3 cellular contexts compared by ENCODE assay signal in the genomic region with DNA sequence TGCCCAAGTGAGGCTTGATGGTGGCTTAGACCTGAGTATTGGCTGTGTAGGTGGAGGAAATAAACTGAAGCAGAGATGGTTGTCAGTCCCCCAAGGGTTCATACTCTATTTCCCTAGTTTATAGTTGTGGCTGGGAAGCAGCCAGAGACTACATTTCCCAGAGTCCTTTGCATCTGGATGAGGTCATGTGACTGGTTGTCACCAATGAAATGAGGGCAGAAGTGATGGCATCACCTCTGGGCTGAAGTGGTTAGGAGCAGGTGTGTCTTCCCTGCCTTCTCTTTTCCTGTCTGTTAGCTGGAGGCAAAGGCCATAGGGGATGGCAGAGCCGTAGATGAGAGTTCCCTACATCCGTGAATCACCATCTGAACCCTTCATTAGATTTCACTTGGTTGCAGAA.
TF ChIP-seq lines count a peak whose summit lies in the region.

No MANE protein-coding gene starts in this region.

TF ChIP-seq in SK-N-SH, 30 proteins besides CTCF, POLR2A, EP300 and RAD21:
- TF ChIP-seq POLR2AphosphoS5 (IDR thresholded peaks at IDR 0.05; ENCODE audit: low read depth, low read length) (no peak), MXI1 (IDR thresholded peaks at IDR 0.05; ENCODE audit: low read depth, low read length) (no peak)
- TF ChIP-seq, protein P1, sequence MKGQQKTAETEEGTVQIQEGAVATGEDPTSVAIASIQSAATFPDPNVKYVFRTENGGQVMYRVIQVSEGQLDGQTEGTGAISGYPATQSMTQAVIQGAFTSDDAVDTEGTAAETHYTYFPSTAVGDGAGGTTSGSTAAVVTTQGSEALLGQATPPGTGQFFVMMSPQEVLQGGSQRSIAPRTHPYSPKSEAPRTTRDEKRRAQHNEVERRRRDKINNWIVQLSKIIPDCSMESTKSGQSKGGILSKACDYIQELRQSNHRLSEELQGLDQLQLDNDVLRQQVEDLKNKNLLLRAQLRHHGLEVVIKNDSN (IDR thresholded peaks at IDR 0.05; ENCODE audit: borderline replicate concordance, low read depth), result peak; percentile 50; the same call in 1 of the 2 replicates

TF ChIP-seq in SK-N-SH treated with all-trans-retinoic acid at 6 μM for 48 hours, 23 proteins besides CTCF, POLR2A, EP300 and RAD21:
- TF ChIP-seq ZNF565 (CRISPR knock-in tag; conservative IDR thresholded peaks at IDR 0.05; ENCODE audit: low read depth), result no peak
- TF ChIP-seq ZNF70 (CRISPR knock-in tag; IDR thresholded peaks at IDR 0.05), result no peak
- TF ChIP-seq OSR1 (CRISPR knock-in tag; IDR thresholded peaks at IDR 0.05), result no peak
- TF ChIP-seq ARNTL (CRISPR knock-in tag; IDR thresholded peaks at IDR 0.05; ENCODE audit: borderline replicate concordance, low read depth), result no peak
- TF ChIP-seq GLIS3 (CRISPR knock-in tag; IDR thresholded peaks at IDR 0.05), result no peak
- no peak for TF ChIP-seq ISL1 (CRISPR knock-in tag; IDR thresholded peaks at IDR 0.05)
- TF ChIP-seq ZFP3 (CRISPR knock-in tag; IDR thresholded peaks at IDR 0.05), result no peak
- TF ChIP-seq, protein P2, sequence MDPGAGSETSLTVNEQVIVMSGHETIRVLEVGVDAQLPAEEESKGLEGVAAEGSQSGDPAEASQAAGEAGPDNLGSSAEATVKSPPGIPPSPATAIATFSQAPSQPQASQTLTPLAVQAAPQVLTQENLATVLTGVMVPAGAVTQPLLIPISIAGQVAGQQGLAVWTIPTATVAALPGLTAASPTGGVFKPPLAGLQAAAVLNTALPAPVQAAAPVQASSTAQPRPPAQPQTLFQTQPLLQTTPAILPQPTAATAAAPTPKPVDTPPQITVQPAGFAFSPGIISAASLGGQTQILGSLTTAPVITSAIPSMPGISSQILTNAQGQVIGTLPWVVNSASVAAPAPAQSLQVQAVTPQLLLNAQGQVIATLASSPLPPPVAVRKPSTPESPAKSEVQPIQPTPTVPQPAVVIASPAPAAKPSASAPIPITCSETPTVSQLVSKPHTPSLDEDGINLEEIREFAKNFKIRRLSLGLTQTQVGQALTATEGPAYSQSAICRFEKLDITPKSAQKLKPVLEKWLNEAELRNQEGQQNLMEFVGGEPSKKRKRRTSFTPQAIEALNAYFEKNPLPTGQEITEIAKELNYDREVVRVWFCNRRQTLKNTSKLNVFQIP (CRISPR knock-in tag; IDR thresholded peaks at IDR 0.05; ENCODE audit: borderline replicate concordance, low read depth), result no peak
- no peak for TF ChIP-seq RARB (CRISPR knock-in tag; IDR thresholded peaks at IDR 0.05)
- TF ChIP-seq ZNF8 (CRISPR knock-in tag; IDR thresholded peaks at IDR 0.05), result no peak
- no peak for TF ChIP-seq TCF4 (CRISPR knock-in tag; IDR thresholded peaks at IDR 0.05; ENCODE audit: borderline replicate concordance)
- TF ChIP-seq, protein P3, sequence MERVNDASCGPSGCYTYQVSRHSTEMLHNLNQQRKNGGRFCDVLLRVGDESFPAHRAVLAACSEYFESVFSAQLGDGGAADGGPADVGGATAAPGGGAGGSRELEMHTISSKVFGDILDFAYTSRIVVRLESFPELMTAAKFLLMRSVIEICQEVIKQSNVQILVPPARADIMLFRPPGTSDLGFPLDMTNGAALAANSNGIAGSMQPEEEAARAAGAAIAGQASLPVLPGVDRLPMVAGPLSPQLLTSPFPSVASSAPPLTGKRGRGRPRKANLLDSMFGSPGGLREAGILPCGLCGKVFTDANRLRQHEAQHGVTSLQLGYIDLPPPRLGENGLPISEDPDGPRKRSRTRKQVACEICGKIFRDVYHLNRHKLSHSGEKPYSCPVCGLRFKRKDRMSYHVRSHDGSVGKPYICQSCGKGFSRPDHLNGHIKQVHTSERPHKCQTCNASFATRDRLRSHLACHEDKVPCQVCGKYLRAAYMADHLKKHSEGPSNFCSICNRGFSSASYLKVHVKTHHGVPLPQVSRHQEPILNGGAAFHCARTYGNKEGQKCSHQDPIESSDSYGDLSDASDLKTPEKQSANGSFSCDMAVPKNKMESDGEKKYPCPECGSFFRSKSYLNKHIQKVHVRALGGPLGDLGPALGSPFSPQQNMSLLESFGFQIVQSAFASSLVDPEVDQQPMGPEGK (CRISPR knock-in tag; IDR thresholded peaks at IDR 0.05; ENCODE audit: borderline replicate concordance), result no peak

TF ChIP-seq in GM12878, 131 proteins besides CTCF, POLR2A, EP300 and RAD21 (continued from another document):
- TF ChIP-seq SREBF1 (IDR thresholded peaks at IDR 0.05; ENCODE audit: low read length) (no peak), GABPA (IDR thresholded peaks at IDR 0.05; ENCODE audit: low read depth) (no peak), NFYA (IDR thresholded peaks at IDR 0.05; ENCODE audit: borderline replicate concordance, low read depth, low read length) (no peak), SIX5 (IDR thresholded peaks at IDR 0.05; ENCODE audit: low read depth, low read length, severe bottlenecking) (peak; percentile 42)
